2 cellular contexts compared by ENCODE assay signal in the genomic region with DNA sequence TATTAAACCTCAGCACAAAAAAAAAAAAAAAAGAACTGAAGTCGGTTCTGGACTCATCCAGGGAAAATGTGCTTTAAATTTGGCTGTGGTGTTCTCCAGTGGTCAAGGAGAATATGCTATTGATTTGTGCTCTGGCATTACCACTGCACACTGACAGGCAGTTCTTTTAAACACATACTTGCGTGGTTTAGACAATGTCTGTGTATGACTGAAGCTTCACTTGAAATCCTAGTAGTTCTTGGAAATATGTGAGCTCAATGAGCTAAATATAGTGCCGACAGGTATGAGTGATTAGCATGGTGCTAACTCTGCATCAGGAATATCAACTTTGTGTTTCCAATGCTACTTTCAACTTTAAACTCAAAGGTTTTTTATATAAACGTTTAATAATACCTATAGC.
A peak's percentile ranks its signal among the peaks of the same experiment; 100 is the strongest.
TF ChIP-seq lines count a peak whose summit lies in the region.

No MANE protein-coding gene starts in this region.

TF ChIP-seq in IMR-90, 13 proteins besides CTCF, POLR2A, EP300 and RAD21:
- TF ChIP-seq FOS (IDR thresholded peaks at IDR 0.05; ENCODE audit: low read depth, low read length) = no peak
- no peak for TF ChIP-seq RFX5 (IDR thresholded peaks at IDR 0.05; ENCODE audit: low read depth, low read length)
- no peak for TF ChIP-seq MAFK (IDR thresholded peaks at IDR 0.05; ENCODE audit: low read depth, low read length)

TF ChIP-seq in K562, 482 proteins besides CTCF, POLR2A, EP300 and RAD21:
- no peak; the same call in 1 of the 2 replicates for TF ChIP-seq ARID1B (IDR thresholded peaks at IDR 0.05)
- 0 out of 2 replicates have a peak, but pooled peaks have one; percentile 43 for TF ChIP-seq SMAD4 (CRISPR knock-in tag; conservative IDR thresholded peaks at IDR 0.05)
- 0 out of 2 replicates have a peak, but pooled peaks have one; percentile 4 for TF ChIP-seq JUND (IDR thresholded peaks at IDR 0.05; ENCODE audit: borderline replicate concordance, low read depth, low read length)
- TF ChIP-seq JUND (tag; IDR thresholded peaks at IDR 0.05; ENCODE audit: borderline replicate concordance, low read depth, low read length) = peak; percentile 49; the same call in 1 of the 3 replicates
- 0 out of 2 replicates have a peak, but pooled peaks have one; percentile 18 for TF ChIP-seq ATF7 (IDR thresholded peaks at IDR 0.05)
- TF ChIP-seq, protein P1, sequence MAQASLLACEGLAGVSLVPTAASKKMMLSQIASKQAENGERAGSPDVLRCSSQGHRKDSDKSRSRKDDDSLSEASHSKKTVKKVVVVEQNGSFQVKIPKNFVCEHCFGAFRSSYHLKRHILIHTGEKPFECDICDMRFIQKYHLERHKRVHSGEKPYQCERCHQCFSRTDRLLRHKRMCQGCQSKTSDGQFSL (CRISPR knock-in tag; IDR thresholded peaks at IDR 0.05) = no peak
- TF ChIP-seq, protein P1 (tag; IDR thresholded peaks at IDR 0.05) = no peak
- TF ChIP-seq RB1 (IDR thresholded peaks at IDR 0.05; ENCODE audit: low read depth) = 0 out of 2 replicates have a peak, but pooled peaks have one; percentile 18
- TF ChIP-seq MEF2A (IDR thresholded peaks at IDR 0.05; ENCODE audit: control insufficient read depth, low read depth, low read length) = peak; percentile 79; the same call in 1 of the 2 replicates
- TF ChIP-seq, protein P2, sequence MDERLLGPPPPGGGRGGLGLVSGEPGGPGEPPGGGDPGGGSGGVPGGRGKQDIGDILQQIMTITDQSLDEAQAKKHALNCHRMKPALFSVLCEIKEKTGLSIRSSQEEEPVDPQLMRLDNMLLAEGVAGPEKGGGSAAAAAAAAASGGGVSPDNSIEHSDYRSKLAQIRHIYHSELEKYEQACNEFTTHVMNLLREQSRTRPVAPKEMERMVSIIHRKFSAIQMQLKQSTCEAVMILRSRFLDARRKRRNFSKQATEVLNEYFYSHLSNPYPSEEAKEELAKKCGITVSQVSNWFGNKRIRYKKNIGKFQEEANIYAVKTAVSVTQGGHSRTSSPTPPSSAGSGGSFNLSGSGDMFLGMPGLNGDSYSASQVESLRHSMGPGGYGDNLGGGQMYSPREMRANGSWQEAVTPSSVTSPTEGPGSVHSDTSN (CRISPR knock-in tag; IDR thresholded peaks at IDR 0.05; ENCODE audit: low read depth) = no peak
- TF ChIP-seq, protein P2 (tag; conservative IDR thresholded peaks at IDR 0.05; ENCODE audit: low read depth) = peak; percentile 65
- no peak for TF ChIP-seq CCNT2 (IDR thresholded peaks at IDR 0.05; ENCODE audit: borderline replicate concordance, extremely low read depth, insufficient read length, low read depth, low read length)
- TF ChIP-seq JUN (IDR thresholded peaks at IDR 0.05; ENCODE audit: borderline replicate concordance, low read depth, low read length) = no peak
- TF ChIP-seq JUN (CRISPR knock-in tag; IDR thresholded peaks at IDR 0.05; ENCODE audit: borderline replicate concordance) = no peak
- TF ChIP-seq, protein P3, sequence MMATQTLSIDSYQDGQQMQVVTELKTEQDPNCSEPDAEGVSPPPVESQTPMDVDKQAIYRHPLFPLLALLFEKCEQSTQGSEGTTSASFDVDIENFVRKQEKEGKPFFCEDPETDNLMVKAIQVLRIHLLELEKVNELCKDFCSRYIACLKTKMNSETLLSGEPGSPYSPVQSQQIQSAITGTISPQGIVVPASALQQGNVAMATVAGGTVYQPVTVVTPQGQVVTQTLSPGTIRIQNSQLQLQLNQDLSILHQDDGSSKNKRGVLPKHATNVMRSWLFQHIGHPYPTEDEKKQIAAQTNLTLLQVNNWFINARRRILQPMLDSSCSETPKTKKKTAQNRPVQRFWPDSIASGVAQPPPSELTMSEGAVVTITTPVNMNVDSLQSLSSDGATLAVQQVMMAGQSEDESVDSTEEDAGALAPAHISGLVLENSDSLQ (IDR thresholded peaks at IDR 0.05) = peak; percentile 82
- TF ChIP-seq NFATC3 (IDR thresholded peaks at IDR 0.05) = no peak
- 0 out of 2 replicates have a peak, but pooled peaks have one; percentile 29 for TF ChIP-seq SMARCA4 (IDR thresholded peaks at IDR 0.05)
- TF ChIP-seq MEIS2 (IDR thresholded peaks at IDR 0.05; ENCODE audit: partially characterized antibody) = peak; percentile 91
